9 cellular contexts compared by ENCODE assay signal in the genomic region with DNA sequence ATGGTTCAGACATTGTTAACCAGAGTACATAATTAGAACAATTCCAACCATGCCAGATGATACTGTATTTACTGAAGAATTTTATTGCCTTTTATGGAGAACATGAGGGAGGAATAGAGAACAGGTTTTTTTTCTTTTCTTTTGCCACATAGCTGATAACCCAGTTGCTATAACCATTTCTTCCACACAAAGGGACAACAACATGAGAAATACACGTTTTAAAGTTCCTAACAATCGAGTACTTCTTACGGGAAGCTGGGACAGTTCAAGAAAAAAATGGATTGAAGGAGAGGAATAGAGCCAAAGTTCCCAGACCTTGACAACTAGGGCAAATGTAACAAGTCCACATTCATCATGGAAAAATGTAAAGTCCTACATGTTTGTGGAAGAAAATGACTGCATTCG.
A peak's percentile ranks its signal among the peaks of the same experiment; 100 is the strongest.
DNase-seq lines count a peak whose midpoint lies in the region; ATAC-seq and TF ChIP-seq lines count a peak whose summit lies in the region.
"Had no signal": no experiment of that assay in that cellular context is flagged by ENCODE, and none has a peak within 500 bp of the region (broad histone marks: within the 10 kb centered on the region; RNA-seq: fewer than 3 reads in every experiment).

No MANE protein-coding gene starts in this region.

- no peak for TF ChIP-seq POLR2A in testis (IDR thresholded peaks at IDR 0.05)

- peaks cover 7% of the 10 kb centered on the region for H3K4me1 Mint-ChIP-seq in T-helper 17 cell

- H3K36me3 Mint-ChIP-seq in T-helper 17 cell (ENCODE audit: low read depth), result no peaks in the 10 kb centered on the region

- no peak overlapping the region for H3K9ac ChIP-seq in HUES48 (ENCODE audit: low read depth, low read length)
- H3K9ac ChIP-seq in mammary epithelial cell (ENCODE audit: insufficient read depth, low read length), result peak overlapping the region; percentile 45

- no peaks in the 10 kb centered on the region for H3K79me2 ChIP-seq in mammary epithelial cell (ENCODE audit: insufficient read depth, low read length)

- no peaks in the 10 kb centered on the region for H3K9me3 ChIP-seq in HUES48 (ENCODE audit: control insufficient read depth, insufficient read depth, low read length)
- H3K9me3 ChIP-seq in mammary epithelial cell (replicated peaks; ENCODE audit: insufficient read depth, low read length), result no peaks in the 10 kb centered on the region
- no peaks in the 10 kb centered on the region for H3K9me3 ChIP-seq in lung (ENCODE audit: control insufficient read depth in 2 of 2, insufficient read depth in 1 of 2, low read length in 1 of 2)
- H3K9me3 ChIP-seq in testis, result no peaks in the 10 kb centered on the region
- no peaks in the 10 kb centered on the region for H3K9me3 ChIP-seq in T-helper 17 cell (ENCODE audit: control insufficient read depth, low read length, poor library complexity, severe bottlenecking)

- in situ Hi-C loops in mammary epithelial cell (cut with MboI; ENCODE audit: low sequenced_read_pairs in 2 of 2), result no loop called here

- no peaks in the 10 kb centered on the region for H4K20me1 ChIP-seq in mammary epithelial cell (ENCODE audit: insufficient read depth, low read length)

- H3K4me1 ChIP-seq in HUES48 (ENCODE audit: control insufficient read depth, insufficient read depth, low read length) (peaks cover 47% of the 10 kb centered on the region), mammary epithelial cell (ENCODE audit: insufficient read depth, low read length) (peaks cover 53% of the 10 kb centered on the region), lung (ENCODE audit: control insufficient read depth in 2 of 2, insufficient read depth in 2 of 2, low read length in 2 of 2) (peaks cover 2 to 15% of the 10 kb centered on the region in 2 donors), testis (peaks cover 48% of the 10 kb centered on the region)

- H2AFZ ChIP-seq in mammary epithelial cell (ENCODE audit: low read depth, low read length), result no peak overlapping the region

- H3K27ac ChIP-seq in HUES48 (ENCODE audit: low read depth, low read length) (peak overlapping the region; percentile 1), mammary epithelial cell (ENCODE audit: insufficient read depth, low read depth, low read length) (peak overlapping the region; percentile 95), lung (ENCODE audit: low read depth in 1 of 2, low read length in 1 of 2) (peak overlapping the region; percentile 70 to 99), testis (peak overlapping the region; percentile 53 to 82)
- H3K27ac ChIP-seq: SK-N-MC had no signal

- H3K4me3 ChIP-seq in HUES48 (ENCODE audit: low read depth, low read length) (no peak overlapping the region), mammary epithelial cell (replicated peaks in 1 of 3; ENCODE audit: insufficient read depth in 1 of 3, low read depth in 2 of 3, low read length in 3 of 3) (no peak overlapping the region), lung (no peak overlapping the region), testis (no peak overlapping the region)
- H3K4me3 ChIP-seq: SK-N-MC had no signal

- dilution Hi-C loops in mammary epithelial cell (cut with HindIII; ENCODE audit: low sequenced_read_pairs), result no loop called here

- H3K36me3 ChIP-seq in HUES48 (ENCODE audit: control insufficient read depth, insufficient read depth, low read length) (no peaks in the 10 kb centered on the region), mammary epithelial cell (ENCODE audit: insufficient read depth, low read length) (no peaks in the 10 kb centered on the region), lung (ENCODE audit: control insufficient read depth in 2 of 2, insufficient read depth in 2 of 2, low read length in 2 of 2) (no peaks in the 10 kb centered on the region), testis (ENCODE audit: low read depth, missing control alignments) (no peaks in the 10 kb centered on the region)

- H3K4me2 ChIP-seq in mammary epithelial cell (ENCODE audit: insufficient read depth, low read depth, low read length), result peak overlapping the region; percentile 38

- no peak for ATAC-seq in lung (ENCODE audit: insufficient read depth, low FRiP score)
- ATAC-seq in GM18868 (IDR thresholded peaks at IDR 0.05; ENCODE audit: unreplicated experiment), result no peak
- no peak for ATAC-seq in T-helper 17 cell

- no peak overlapping the region for H3K4me3 Mint-ChIP-seq in T-helper 17 cell

- no peak overlapping the region for H3K27ac Mint-ChIP-seq in T-helper 17 cell

- WGBS in mammary epithelial cell (ENCODE audit: low coverage, missing lambda C conversion rate), result 30% methylated on average over 4 of the region's 4 CpGs
- 78 to 82% methylated on average over 4 of the region's 4 CpGs for WGBS in lung, 2 donors
- 31 to 39% methylated on average over 4 of the region's 4 CpGs for WGBS in testis, 2 donors

- DNase-seq in mammary epithelial cell (no peak), lung (ENCODE audit: low spot score) (no peak), testis (no peak), NCI-H748 treated with DMSO at 0.1 percent for 48 hours (lab: John Stamatoyannopoulos, UW) (no peak), T-helper 17 cell (no peak), NCI-H526 (lab: John Stamatoyannopoulos, UW) (no peak)

- H3K27me3 Mint-ChIP-seq in T-helper 17 cell, result no peaks in the 10 kb centered on the region

- TF ChIP-seq CTCF in mammary epithelial cell (conservative IDR thresholded peaks at IDR 0.05 in 1 of 2, IDR thresholded peaks at IDR 0.05 in 1 of 2; ENCODE audit: extremely low read depth in 1 of 2, insufficient read depth in 1 of 2, low read depth in 1 of 2, low read length in 2 of 2) (no peak), lung (IDR thresholded peaks at IDR 0.05; ENCODE audit: control extremely low read depth, extremely low read depth) (no peak), testis (IDR thresholded peaks at IDR 0.05) (no peak)

- BruUV-seq in mammary epithelial cell (replicated peaks; lab: Mats Ljungman, UMichigan), result no TSS peak

- intact Hi-C loops in mammary epithelial cell (cut with micrococcal nuclease) (loop anchor here (5.0 to 10.0 kb wide), 2 partner anchors 140 to 168 kb away; no protein-coding TSS in a partner anchor), testis (cut with DNase I; ENCODE audit: low total_unique reads) (no loop called here)

- no peaks in the 10 kb centered on the region for H3K27me3 ChIP-seq in HUES48 (ENCODE audit: control insufficient read depth, insufficient read depth, low read length)
- H3K27me3 ChIP-seq in mammary epithelial cell (ENCODE audit: insufficient read depth, low read length), result no peaks in the 10 kb centered on the region
- no peaks in the 10 kb centered on the region for H3K27me3 ChIP-seq in lung (ENCODE audit: control insufficient read depth, insufficient read depth)
- no peaks in the 10 kb centered on the region for H3K27me3 ChIP-seq in testis

- CTCF ChIA-PET in mammary epithelial cell (lab: Charles Lee; ENCODE audit: low non-redundant PET), result no interaction called here

Comparison
In these comparisons a context has a peak if more than half of its experiments do, and no peak if none do; other contexts are left out.
1. H3K27ac ChIP-seq: peak in every context shown above with its lines; median percentile 95 in mammary epithelial cell; 84 in lung; 68 in testis; 1 in HUES48.